ENCODE assay signal across 1 cellular context in the genomic region with DNA sequence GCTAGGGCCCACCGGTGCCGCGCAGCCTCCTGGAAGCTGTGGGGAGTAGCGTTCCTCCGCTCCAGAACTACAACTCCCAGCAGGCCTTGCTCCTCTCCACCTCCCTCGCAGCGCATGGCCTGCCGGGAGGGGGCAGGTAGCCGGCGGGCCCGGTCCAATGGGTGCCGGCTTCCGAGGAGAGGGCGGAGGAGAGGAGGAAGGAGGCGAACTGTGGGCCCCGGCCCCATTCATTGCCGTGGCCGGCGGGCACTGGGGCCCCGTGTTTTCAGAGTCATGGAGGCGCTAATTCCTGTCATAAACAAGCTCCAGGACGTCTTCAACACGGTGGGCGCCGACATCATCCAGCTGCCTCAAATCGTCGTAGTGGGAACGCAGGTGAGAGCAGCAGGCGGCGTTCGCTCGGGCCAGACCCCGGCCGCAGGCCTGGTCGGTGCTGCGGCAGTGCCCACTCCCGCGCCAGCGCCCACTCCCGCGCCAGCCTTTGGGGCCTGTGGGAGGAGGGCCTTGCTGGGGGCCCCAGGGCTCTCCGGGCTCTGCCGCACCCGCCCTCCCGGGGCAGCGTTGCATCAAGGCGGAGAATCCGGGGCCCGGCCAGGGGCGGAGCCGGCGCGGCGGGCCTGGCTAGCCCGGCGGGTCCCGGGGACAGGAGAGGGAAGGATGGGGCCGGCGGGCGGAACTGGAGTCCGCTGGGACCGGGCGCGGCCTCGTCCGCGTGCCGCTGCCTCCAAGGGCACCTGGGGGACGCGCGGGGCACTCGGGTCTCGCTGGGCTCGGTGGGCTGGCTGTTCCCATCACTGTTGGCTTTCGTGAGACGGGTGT.
TF ChIP-seq lines count a peak whose summit lies in the region.

A gene (plus strand): TSS at position 211 of the 819 bp plus-strand sequence. CDS start 63 bp downstream, at position 274.

TF ChIP-seq in GM23338, 12 proteins besides CTCF, POLR2A, EP300 and RAD21 (continued from another document):
- TF ChIP-seq, protein P1, sequence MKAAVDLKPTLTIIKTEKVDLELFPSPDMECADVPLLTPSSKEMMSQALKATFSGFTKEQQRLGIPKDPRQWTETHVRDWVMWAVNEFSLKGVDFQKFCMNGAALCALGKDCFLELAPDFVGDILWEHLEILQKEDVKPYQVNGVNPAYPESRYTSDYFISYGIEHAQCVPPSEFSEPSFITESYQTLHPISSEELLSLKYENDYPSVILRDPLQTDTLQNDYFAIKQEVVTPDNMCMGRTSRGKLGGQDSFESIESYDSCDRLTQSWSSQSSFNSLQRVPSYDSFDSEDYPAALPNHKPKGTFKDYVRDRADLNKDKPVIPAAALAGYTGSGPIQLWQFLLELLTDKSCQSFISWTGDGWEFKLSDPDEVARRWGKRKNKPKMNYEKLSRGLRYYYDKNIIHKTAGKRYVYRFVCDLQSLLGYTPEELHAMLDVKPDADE (IDR thresholded peaks at IDR 0.05), result peak; percentile 94
- TF ChIP-seq, protein P2, sequence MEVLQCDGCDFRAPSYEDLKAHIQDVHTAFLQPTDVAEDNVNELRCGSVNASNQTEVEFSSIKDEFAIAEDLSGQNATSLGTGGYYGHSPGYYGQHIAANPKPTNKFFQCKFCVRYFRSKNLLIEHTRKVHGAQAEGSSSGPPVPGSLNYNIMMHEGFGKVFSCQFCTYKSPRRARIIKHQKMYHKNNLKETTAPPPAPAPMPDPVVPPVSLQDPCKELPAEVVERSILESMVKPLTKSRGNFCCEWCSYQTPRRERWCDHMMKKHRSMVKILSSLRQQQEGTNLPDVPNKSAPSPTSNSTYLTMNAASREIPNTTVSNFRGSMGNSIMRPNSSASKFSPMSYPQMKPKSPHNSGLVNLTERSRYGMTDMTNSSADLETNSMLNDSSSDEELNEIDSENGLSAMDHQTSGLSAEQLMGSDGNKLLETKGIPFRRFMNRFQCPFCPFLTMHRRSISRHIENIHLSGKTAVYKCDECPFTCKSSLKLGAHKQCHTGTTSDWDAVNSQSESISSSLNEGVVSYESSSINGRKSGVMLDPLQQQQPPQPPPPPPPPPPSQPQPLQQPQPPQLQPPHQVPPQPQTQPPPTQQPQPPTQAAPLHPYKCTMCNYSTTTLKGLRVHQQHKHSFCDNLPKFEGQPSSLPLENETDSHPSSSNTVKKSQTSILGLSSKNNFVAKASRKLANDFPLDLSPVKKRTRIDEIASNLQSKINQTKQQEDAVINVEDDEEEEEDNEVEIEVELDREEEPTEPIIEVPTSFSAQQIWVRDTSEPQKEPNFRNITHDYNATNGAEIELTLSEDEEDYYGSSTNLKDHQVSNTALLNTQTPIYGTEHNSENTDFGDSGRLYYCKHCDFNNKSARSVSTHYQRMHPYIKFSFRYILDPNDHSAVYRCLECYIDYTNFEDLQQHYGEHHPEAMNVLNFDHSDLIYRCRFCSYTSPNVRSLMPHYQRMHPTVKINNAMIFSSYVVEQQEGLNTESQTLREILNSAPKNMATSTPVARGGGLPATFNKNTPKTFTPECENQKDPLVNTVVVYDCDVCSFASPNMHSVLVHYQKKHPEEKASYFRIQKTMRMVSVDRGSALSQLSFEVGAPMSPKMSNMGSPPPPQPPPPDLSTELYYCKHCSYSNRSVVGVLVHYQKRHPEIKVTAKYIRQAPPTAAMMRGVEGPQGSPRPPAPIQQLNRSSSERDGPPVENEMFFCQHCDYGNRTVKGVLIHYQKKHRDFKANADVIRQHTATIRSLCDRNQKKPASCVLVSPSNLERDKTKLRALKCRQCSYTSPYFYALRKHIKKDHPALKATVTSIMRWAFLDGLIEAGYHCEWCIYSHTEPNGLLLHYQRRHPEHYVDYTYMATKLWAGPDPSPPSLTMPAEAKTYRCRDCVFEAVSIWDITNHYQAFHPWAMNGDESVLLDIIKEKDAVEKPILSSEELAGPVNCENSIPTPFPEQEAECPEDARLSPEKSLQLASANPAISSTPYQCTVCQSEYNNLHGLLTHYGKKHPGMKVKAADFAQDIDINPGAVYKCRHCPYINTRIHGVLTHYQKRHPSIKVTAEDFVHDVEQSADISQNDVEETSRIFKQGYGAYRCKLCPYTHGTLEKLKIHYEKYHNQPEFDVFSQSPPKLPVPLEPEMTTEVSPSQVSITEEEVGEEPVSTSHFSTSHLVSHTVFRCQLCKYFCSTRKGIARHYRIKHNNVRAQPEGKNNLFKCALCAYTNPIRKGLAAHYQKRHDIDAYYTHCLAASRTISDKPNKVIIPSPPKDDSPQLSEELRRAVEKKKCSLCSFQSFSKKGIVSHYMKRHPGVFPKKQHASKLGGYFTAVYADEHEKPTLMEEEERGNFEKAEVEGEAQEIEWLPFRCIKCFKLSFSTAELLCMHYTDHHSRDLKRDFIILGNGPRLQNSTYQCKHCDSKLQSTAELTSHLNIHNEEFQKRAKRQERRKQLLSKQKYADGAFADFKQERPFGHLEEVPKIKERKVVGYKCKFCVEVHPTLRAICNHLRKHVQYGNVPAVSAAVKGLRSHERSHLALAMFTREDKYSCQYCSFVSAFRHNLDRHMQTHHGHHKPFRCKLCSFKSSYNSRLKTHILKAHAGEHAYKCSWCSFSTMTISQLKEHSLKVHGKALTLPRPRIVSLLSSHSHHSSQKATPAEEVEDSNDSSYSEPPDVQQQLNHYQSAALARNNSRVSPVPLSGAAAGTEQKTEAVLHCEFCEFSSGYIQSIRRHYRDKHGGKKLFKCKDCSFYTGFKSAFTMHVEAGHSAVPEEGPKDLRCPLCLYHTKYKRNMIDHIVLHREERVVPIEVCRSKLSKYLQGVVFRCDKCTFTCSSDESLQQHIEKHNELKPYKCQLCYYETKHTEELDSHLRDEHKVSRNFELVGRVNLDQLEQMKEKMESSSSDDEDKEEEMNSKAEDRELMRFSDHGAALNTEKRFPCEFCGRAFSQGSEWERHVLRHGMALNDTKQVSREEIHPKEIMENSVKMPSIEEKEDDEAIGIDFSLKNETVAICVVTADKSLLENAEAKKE (CRISPR knock-in tag; IDR thresholded peaks at IDR 0.05), result no peak
- TF ChIP-seq POLR2AphosphoS5 (IDR thresholded peaks at IDR 0.05; ENCODE audit: low read depth) (peak; percentile 91), ZNF114 (CRISPR knock-in tag; IDR thresholded peaks at IDR 0.05) (no peak)
- TF ChIP-seq, protein P3, sequence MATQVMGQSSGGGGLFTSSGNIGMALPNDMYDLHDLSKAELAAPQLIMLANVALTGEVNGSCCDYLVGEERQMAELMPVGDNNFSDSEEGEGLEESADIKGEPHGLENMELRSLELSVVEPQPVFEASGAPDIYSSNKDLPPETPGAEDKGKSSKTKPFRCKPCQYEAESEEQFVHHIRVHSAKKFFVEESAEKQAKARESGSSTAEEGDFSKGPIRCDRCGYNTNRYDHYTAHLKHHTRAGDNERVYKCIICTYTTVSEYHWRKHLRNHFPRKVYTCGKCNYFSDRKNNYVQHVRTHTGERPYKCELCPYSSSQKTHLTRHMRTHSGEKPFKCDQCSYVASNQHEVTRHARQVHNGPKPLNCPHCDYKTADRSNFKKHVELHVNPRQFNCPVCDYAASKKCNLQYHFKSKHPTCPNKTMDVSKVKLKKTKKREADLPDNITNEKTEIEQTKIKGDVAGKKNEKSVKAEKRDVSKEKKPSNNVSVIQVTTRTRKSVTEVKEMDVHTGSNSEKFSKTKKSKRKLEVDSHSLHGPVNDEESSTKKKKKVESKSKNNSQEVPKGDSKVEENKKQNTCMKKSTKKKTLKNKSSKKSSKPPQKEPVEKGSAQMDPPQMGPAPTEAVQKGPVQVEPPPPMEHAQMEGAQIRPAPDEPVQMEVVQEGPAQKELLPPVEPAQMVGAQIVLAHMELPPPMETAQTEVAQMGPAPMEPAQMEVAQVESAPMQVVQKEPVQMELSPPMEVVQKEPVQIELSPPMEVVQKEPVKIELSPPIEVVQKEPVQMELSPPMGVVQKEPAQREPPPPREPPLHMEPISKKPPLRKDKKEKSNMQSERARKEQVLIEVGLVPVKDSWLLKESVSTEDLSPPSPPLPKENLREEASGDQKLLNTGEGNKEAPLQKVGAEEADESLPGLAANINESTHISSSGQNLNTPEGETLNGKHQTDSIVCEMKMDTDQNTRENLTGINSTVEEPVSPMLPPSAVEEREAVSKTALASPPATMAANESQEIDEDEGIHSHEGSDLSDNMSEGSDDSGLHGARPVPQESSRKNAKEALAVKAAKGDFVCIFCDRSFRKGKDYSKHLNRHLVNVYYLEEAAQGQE (IDR thresholded peaks at IDR 0.05; ENCODE audit: unreplicated experiment), result no peak
